Comparison of ENCODE assay signal across 6 cellular contexts in the genomic region with DNA sequence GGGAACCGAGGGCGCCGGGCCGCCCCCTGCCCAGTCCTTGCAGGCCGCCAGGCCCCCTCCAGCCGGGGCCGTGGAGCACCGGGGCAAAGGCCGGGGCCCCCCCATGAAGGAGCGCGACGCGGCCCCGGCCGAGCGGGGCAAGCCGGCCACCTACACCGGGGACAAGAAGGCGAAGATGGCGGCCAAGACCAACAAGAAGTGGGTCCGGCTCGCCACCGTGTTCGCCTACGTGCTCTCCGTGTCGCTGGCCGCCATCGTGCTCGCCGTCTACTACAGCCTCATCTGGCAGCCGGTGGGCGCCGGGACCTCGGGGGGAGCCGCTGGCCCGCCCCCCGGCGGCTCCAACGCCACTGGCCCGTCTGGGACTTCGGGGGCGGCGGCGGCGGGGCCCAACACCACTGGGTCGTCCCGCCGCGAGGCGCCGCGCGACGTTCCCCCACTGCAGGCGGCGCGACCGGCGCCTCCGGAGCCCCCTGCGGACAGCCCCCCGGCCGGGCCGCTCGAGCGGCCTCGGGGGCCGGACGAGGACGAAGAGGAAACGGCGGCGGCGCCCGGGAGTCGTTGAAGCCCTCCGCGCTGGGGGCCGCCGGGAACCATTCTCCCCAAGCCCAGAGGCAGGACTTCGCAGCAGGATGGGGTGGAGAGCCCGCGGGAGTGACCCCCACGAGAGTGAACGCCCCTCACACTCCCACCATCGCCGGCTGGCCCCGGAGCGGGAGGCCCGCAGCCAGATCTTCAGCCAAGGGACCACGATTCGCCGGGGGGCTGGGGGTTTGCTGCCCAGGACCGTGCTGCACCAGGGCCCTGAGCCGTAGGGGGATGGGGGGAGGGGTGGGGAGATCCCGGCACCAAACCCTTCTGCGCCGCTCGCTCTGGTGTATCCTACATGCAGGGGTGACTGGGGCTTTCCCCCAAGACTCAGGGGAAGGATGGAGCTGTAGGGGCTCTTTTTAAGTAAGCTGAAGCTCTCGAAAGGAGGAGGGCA. TPM values are rescaled to one million over a fixed set of nuclear protein-coding genes. Genes with fewer than 3 reads are reported as not detected.
DNase-seq lines count a peak whose midpoint lies in the region; ATAC-seq lines count a peak whose summit lies in the region.

No MANE protein-coding gene starts in this region.

- peaks cover 47% of the 10 kb centered on the region for H3K4me1 ChIP-seq in ectodermal cell (ENCODE audit: control insufficient read depth, insufficient read depth, low read length)
- H3K4me1 ChIP-seq in rectal smooth muscle tissue (ENCODE audit: control insufficient read depth, insufficient read depth, low read length): peaks cover 22% of the 10 kb centered on the region

- peaks cover 3% of the 10 kb centered on the region for H3K36me3 Mint-ChIP-seq in IgD-negative memory B cell

- H3K4me3 Mint-ChIP-seq in IgD-negative memory B cell: peak overlapping the region; percentile 77 to 91 (median 85)

- DNase-seq in SHP77 (lab: John Stamatoyannopoulos, UW): no peak
- DNase-seq in GDM1 (lab: John Stamatoyannopoulos, UW): no peak

- peaks cover 15 to 19% (median 17%) of the 10 kb centered on the region in 3 donors for H3K4me1 Mint-ChIP-seq in IgD-negative memory B cell

- no peak overlapping the region for H3K27ac ChIP-seq in ectodermal cell (ENCODE audit: insufficient read depth, low read depth, low read length, poor library complexity, severe bottlenecking)
- H3K27ac ChIP-seq in rectal smooth muscle tissue (ENCODE audit: low read depth, low read length): peak overlapping the region; percentile 98

- no peaks in the 10 kb centered on the region for H3K9me3 ChIP-seq in ectodermal cell (ENCODE audit: control insufficient read depth, low read length)

- H3K9me3 Mint-ChIP-seq in IgD-negative memory B cell: no peaks in the 10 kb centered on the region

- peak overlapping the region in 2 of 3 donors; percentile 67 to 90 for H3K27ac Mint-ChIP-seq in IgD-negative memory B cell

- H3K36me3 ChIP-seq in ectodermal cell (ENCODE audit: control insufficient read depth, insufficient read depth, low read length): no peaks in the 10 kb centered on the region
- no peaks in the 10 kb centered on the region for H3K36me3 ChIP-seq in rectal smooth muscle tissue (ENCODE audit: control insufficient read depth, insufficient read depth, low read length)

- 1% methylated on average over 101 of the region's 101 CpGs for WGBS in ectodermal cell, 2 experiments

- H3K9ac ChIP-seq in rectal smooth muscle tissue (ENCODE audit: low read length): peak overlapping the region; percentile 70

- H3K27me3 ChIP-seq in ectodermal cell (ENCODE audit: control insufficient read depth, insufficient read depth, low read length, poor library complexity, severe bottlenecking): peaks cover 33% of the 10 kb centered on the region
- H3K27me3 ChIP-seq in rectal smooth muscle tissue (ENCODE audit: control insufficient read depth, insufficient read depth, low read length): no peaks in the 10 kb centered on the region

- ATAC-seq in GM19328 (IDR thresholded peaks at IDR 0.05; ENCODE audit: unreplicated experiment): peak; percentile 3

- H3K27me3 Mint-ChIP-seq in IgD-negative memory B cell: peaks cover 1% of the 10 kb centered on the region

- peak overlapping the region; percentile 56 for H3K4me3 ChIP-seq in ectodermal cell (ENCODE audit: insufficient read depth, low read depth, low read length)
- peak overlapping the region; percentile 67 for H3K4me3 ChIP-seq in rectal smooth muscle tissue (ENCODE audit: low read length)

RNA-seq across cellular contexts. Expression of a gene that starts 0.8 kb away (rescaled TPM):
- polyA plus RNA-seq in IgD-negative memory B cell: 1.3 TPM
- polyA plus RNA-seq in ectodermal cell (2013, experiment 1 of 4): 12.8 TPM
- polyA plus RNA-seq in ectodermal cell (2013, experiment 2 of 4): 13.5 TPM
- 9.3 TPM for polyA plus RNA-seq in ectodermal cell (2013, experiment 3 of 4)
- polyA plus RNA-seq in ectodermal cell (2013, experiment 4 of 4): 11.2 TPM

RNA-seq across cellular contexts. Expression of a gene that starts 16.5 kb away (rescaled TPM):
- polyA plus RNA-seq in IgD-negative memory B cell: 0.11 TPM
- 0.26 TPM for polyA plus RNA-seq in ectodermal cell (2013, experiment 1 of 4)
- 0.78 TPM for polyA plus RNA-seq in ectodermal cell (2013, experiment 2 of 4)
- polyA plus RNA-seq in ectodermal cell (2013, experiment 3 of 4): 0.16 TPM
- 0.77 TPM for polyA plus RNA-seq in ectodermal cell (2013, experiment 4 of 4)

RNA-seq across cellular contexts. Expression of a gene that starts 16.5 kb away (rescaled TPM):
- 20.8 TPM for polyA plus RNA-seq in IgD-negative memory B cell
- polyA plus RNA-seq in ectodermal cell (2013, experiment 1 of 4): 4.5 TPM
- 5.7 TPM for polyA plus RNA-seq in ectodermal cell (2013, experiment 2 of 4)
- polyA plus RNA-seq in ectodermal cell (2013, experiment 3 of 4): 6.8 TPM
- polyA plus RNA-seq in ectodermal cell (2013, experiment 4 of 4): 5.8 TPM

RNA-seq across cellular contexts. Expression of a gene that starts 26.6 kb away (rescaled TPM):
- polyA plus RNA-seq in IgD-negative memory B cell: not detected
- polyA plus RNA-seq in ectodermal cell (2013, experiment 1 of 4): not detected
- not detected for polyA plus RNA-seq in ectodermal cell (2013, experiment 2 of 4)
- not detected for polyA plus RNA-seq in ectodermal cell (2013, experiment 3 of 4)
- polyA plus RNA-seq in ectodermal cell (2013, experiment 4 of 4): not detected

RNA-seq across cellular contexts. Expression of a gene that starts 33.8 kb away (rescaled TPM):
- polyA plus RNA-seq in IgD-negative memory B cell: 0.19 TPM
- 0.65 TPM for polyA plus RNA-seq in ectodermal cell (2013, experiment 1 of 4)
- polyA plus RNA-seq in ectodermal cell (2013, experiment 2 of 4): 0.78 TPM
- polyA plus RNA-seq in ectodermal cell (2013, experiment 3 of 4): 0.85 TPM
- polyA plus RNA-seq in ectodermal cell (2013, experiment 4 of 4): 0.20 TPM
